ENCODE assay signal across 25 cellular contexts in the genomic region with DNA sequence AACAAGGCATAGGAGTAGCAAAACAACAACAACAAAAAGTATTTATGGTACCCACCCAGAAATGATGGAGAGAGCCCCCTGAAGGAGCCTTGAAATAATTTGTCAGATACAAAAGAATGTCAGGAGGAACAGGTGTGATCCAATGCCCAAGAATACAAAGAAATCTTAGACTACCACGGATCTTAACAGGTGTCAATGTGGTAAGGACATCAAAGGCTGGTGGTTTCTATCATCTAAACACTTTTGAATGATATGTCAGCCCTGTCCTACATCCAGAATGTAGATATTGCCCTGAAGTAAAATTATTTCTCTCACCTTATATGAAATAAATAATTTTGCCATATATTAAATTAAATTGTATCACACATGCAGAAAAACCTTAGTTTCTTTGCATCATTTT.
"Had no signal": no experiment of that assay in that cellular context is flagged by ENCODE, and none has a peak within 500 bp of the region (broad histone marks: within the 10 kb centered on the region; RNA-seq: fewer than 3 reads in every experiment).

No MANE protein-coding gene starts in this region.

- H3K4me3 ChIP-seq: MG63, PC-9, SJSA1 had no signal

- H3K4me2 ChIP-seq: PC-9, SK-N-SH had no signal

- H3K9me2 ChIP-seq: SK-N-SH had no signal

- H3K4me1 ChIP-seq: SJSA1 had no signal

- H3K9ac ChIP-seq: SK-N-SH had no signal

- H2AFZ ChIP-seq: PC-9 had no signal

- H3K9me3 ChIP-seq: MG63 had no signal

- ATAC-seq: Panc1, T-cell had no signal

- H3K27me3 ChIP-seq: MG63, SJSA1 had no signal

- H3K27ac ChIP-seq: PC-9, SJSA1 had no signal

- H3K36me3 ChIP-seq: MG63, SJSA1 had no signal

- DNase-seq: MG63, MV-4-11, NCI-H1092, NCI-H1105, NCI-H1417 treated with DMSO at 0.1 percent for 48 hours, NCI-H1436 treated with DMSO at 0.1 percent for 48 hours, NCI-H1694 treated with DMSO at 0.1 percent for 48 hours, NCI-H187 treated with DMSO at 0.1 percent for 48 hours, NCI-H2029, NCI-H2081, NCI-H2171 treated with DMSO at 0.1 percent for 48 hours, NCI-H226, NCI-H446 treated with DMSO at 0.1 percent for 48 hours, NCI-H510A, NCI-H524 treated with DMSO at 0.1 percent for 48 hours, NCI-H526 treated with DMSO at 0.1 percent for 48 hours, NCI-H774, PC-9, Right ventricle myocardium superior, SHP77 treated with DMSO at 0.1 percent for 48 hours, SK-N-SH, SW 1271, T-cell had no signal
